In genomic region chr17:17484451-17484899, GRCh38 we compare ENCODE assay signal across 13 cellular contexts. TPM values are rescaled to one million over a fixed set of nuclear protein-coding genes. Genes with fewer than 3 reads are reported as not detected.
DNase-seq lines count a peak whose midpoint lies in the region; ATAC-seq lines count a peak whose summit lies in the region.
"Had no signal": no experiment of that assay in that cellular context is flagged by ENCODE, and none has a peak within 500 bp of the region (broad histone marks: within the 10 kb centered on the region; RNA-seq: fewer than 3 reads in every experiment).

No MANE protein-coding gene starts in this region.

- no peaks in the 10 kb centered on the region for H3K9me3 Mint-ChIP-seq in activated T-helper 2 cell treated with anti-CD3 and anti-CD28 coated beads, Interferon-gamma antibody, Interleukin-2, Interleukin-4, amounts not matched to agents 10 μg/mL and 5 μg/mL and 100 μg/mL, durations not matched to agents 14 hours and 24 hours and 36 hours
- H3K9me3 Mint-ChIP-seq in stimulated activated effector memory CD8-positive, alpha-beta T cell treated with anti-CD3 and anti-CD28 coated beads, Interleukin-12 subunit alpha, Interleukin-12 subunit beta, amount 100 ng/mL, for 72 hours = no peaks in the 10 kb centered on the region

- peaks cover 12% of the 10 kb centered on the region for H3K4me1 ChIP-seq in right cardiac atrium (ENCODE audit: control insufficient read depth, insufficient read depth, low read length)

- peak; percentile 55 to 68 for DNase-seq in activated CD4-positive, alpha-beta T cell treated with anti-CD3 and anti-CD28 coated beads, Interleukin-2, amount 50 U/mL, for 48 hours
- DNase-seq in activated CD4-positive, alpha-beta T cell treated with anti-CD3 and anti-CD28 coated beads for 1 hour = no peak
- no peak for DNase-seq in activated T-helper 2 cell treated with anti-CD3 and anti-CD28 coated beads, Interferon-gamma antibody, Interleukin-2, Interleukin-4, amounts not matched to agents 10 μg/mL and 5 μg/mL and 100 μg/mL, durations not matched to agents 14 hours and 24 hours and 36 hours (ENCODE audit: low spot score)
- no peak for DNase-seq in right cardiac atrium
- DNase-seq in stimulated activated effector memory CD8-positive, alpha-beta T cell treated with anti-CD3 and anti-CD28 coated beads, Interleukin-12 subunit alpha, Interleukin-12 subunit beta, amount 100 ng/mL, for 72 hours (ENCODE audit: low spot score in 2 of 2) = peak in 1 of 2 donors; percentile 80
- no peak for DNase-seq in inferior parietal cortex (ENCODE audit: extremely low spot score)
- DNase-seq: effector CD4-positive, alpha-beta T cell; NCI-H2107; transverse colon had no signal

- H3K27ac Mint-ChIP-seq in activated T-helper 2 cell treated with anti-CD3 and anti-CD28 coated beads, Interferon-gamma antibody, Interleukin-2, Interleukin-4, amounts not matched to agents 10 μg/mL and 5 μg/mL and 100 μg/mL, durations not matched to agents 14 hours and 24 hours and 36 hours = peak overlapping the region; percentile 85
- peak overlapping the region; percentile 88 for H3K27ac Mint-ChIP-seq in stimulated activated effector memory CD8-positive, alpha-beta T cell treated with anti-CD3 and anti-CD28 coated beads, Interleukin-12 subunit alpha, Interleukin-12 subunit beta, amount 100 ng/mL, for 72 hours

- intact Hi-C loops in activated T-helper 2 cell treated with anti-CD3 and anti-CD28 coated beads, Interferon-gamma antibody, Interleukin-2, Interleukin-4, amounts not matched to agents 10 μg/mL and 5 μg/mL and 100 μg/mL, durations not matched to agents 14 hours and 24 hours and 36 hours (cut with micrococcal nuclease) = loop anchor here (1.0 kb wide), 1 partner anchor 12 kb away; the partner anchor contains the start of gene RASD1
- intact Hi-C loops in right cardiac atrium (cut with DNase I) = no loop called here

- 59% methylated on average over 12 of the region's 12 CpGs for WGBS in right cardiac atrium

- ATAC-seq in right cardiac atrium (peak; percentile 39 to 47), HG03280 (IDR thresholded peaks at IDR 0.05; ENCODE audit: unreplicated experiment) (no peak), GM21737 (IDR thresholded peaks at IDR 0.05; ENCODE audit: unreplicated experiment) (no peak)
- ATAC-seq in stimulated activated effector memory CD8-positive, alpha-beta T cell treated with anti-CD3 and anti-CD28 coated beads, Interleukin-12 subunit alpha, Interleukin-12 subunit beta, amount 100 ng/mL, for 72 hours = peak; percentile 100

- H3K4me3 ChIP-seq in right cardiac atrium (ENCODE audit: low read length) = no peak overlapping the region
- H3K4me3 ChIP-seq: SK-N-MC, smooth muscle cell, transverse colon had no signal

- H3K27me3 Mint-ChIP-seq in activated T-helper 2 cell treated with anti-CD3 and anti-CD28 coated beads, Interferon-gamma antibody, Interleukin-2, Interleukin-4, amounts not matched to agents 10 μg/mL and 5 μg/mL and 100 μg/mL, durations not matched to agents 14 hours and 24 hours and 36 hours (ENCODE audit: low read depth) = no peaks in the 10 kb centered on the region

- H3K4me3 Mint-ChIP-seq in activated T-helper 2 cell treated with anti-CD3 and anti-CD28 coated beads, Interferon-gamma antibody, Interleukin-2, Interleukin-4, amounts not matched to agents 10 μg/mL and 5 μg/mL and 100 μg/mL, durations not matched to agents 14 hours and 24 hours and 36 hours (ENCODE audit: low read depth) = no peak overlapping the region
- H3K4me3 Mint-ChIP-seq in stimulated activated effector memory CD8-positive, alpha-beta T cell treated with anti-CD3 and anti-CD28 coated beads, Interleukin-12 subunit alpha, Interleukin-12 subunit beta, amount 100 ng/mL, for 72 hours = peak overlapping the region; percentile 45

- no peaks in the 10 kb centered on the region for H3K9me3 ChIP-seq in right cardiac atrium (ENCODE audit: control insufficient read depth, low read length)
- H3K9me3 ChIP-seq: transverse colon had no signal

- H3K4me1 Mint-ChIP-seq in activated T-helper 2 cell treated with anti-CD3 and anti-CD28 coated beads, Interferon-gamma antibody, Interleukin-2, Interleukin-4, amounts not matched to agents 10 μg/mL and 5 μg/mL and 100 μg/mL, durations not matched to agents 14 hours and 24 hours and 36 hours (ENCODE audit: low read depth) = peaks cover 33% of the 10 kb centered on the region
- peaks cover 69% of the 10 kb centered on the region for H3K4me1 Mint-ChIP-seq in stimulated activated effector memory CD8-positive, alpha-beta T cell treated with anti-CD3 and anti-CD28 coated beads, Interleukin-12 subunit alpha, Interleukin-12 subunit beta, amount 100 ng/mL, for 72 hours

- H3K27me3 ChIP-seq in right cardiac atrium (ENCODE audit: control insufficient read depth, insufficient read depth) = no peaks in the 10 kb centered on the region
- H3K27me3 ChIP-seq: transverse colon had no signal

- peak overlapping the region; percentile 57 for H3K27ac ChIP-seq in right cardiac atrium (ENCODE audit: low read length)
- H3K27ac ChIP-seq: SK-N-MC, transverse colon had no signal

- peaks cover 47% of the 10 kb centered on the region for H3K36me3 Mint-ChIP-seq in activated T-helper 2 cell treated with anti-CD3 and anti-CD28 coated beads, Interferon-gamma antibody, Interleukin-2, Interleukin-4, amounts not matched to agents 10 μg/mL and 5 μg/mL and 100 μg/mL, durations not matched to agents 14 hours and 24 hours and 36 hours (ENCODE audit: low read depth)
- peaks cover 46% of the 10 kb centered on the region for H3K36me3 Mint-ChIP-seq in stimulated activated effector memory CD8-positive, alpha-beta T cell treated with anti-CD3 and anti-CD28 coated beads, Interleukin-12 subunit alpha, Interleukin-12 subunit beta, amount 100 ng/mL, for 72 hours

RNA-seq across cellular contexts. Expression of gene MED9, which starts 7.7 kb away (rescaled TPM):
- 12.6 and 13.1 TPM in 2 replicates for total RNA-seq in activated T-helper 2 cell treated with anti-CD3 and anti-CD28 coated beads, Interferon-gamma antibody, Interleukin-2, Interleukin-4, amounts not matched to agents 10 μg/mL and 5 μg/mL and 100 μg/mL, durations not matched to agents 14 hours and 24 hours and 36 hours
- total RNA-seq in right cardiac atrium = 10 to 100 TPM; 30.7 to 35.6 (median 32.6) TPM
- 38.5 TPM for polyA plus RNA-seq in right cardiac atrium

RNA-seq across cellular contexts. Expression of gene RASD1, which starts 11.7 kb away (rescaled TPM):
- total RNA-seq in activated T-helper 2 cell treated with anti-CD3 and anti-CD28 coated beads, Interferon-gamma antibody, Interleukin-2, Interleukin-4, amounts not matched to agents 10 μg/mL and 5 μg/mL and 100 μg/mL, durations not matched to agents 14 hours and 24 hours and 36 hours = 4.6 and 4.9 TPM in 2 replicates
- total RNA-seq in right cardiac atrium = 10 to 100 TPM; 18.7 to 63.8 (median 39.9) TPM
- polyA plus RNA-seq in right cardiac atrium = 66.2 TPM

Comparison
In these comparisons a context has a peak if more than half of its experiments do, and no peak if none do; other contexts are left out.
1. DNase-seq: peak in activated CD4-positive, alpha-beta T cell treated with anti-CD3 and anti-CD28 coated beads, Interleukin-2, amount 50 U/mL, for 48 hours (2 of 2); none in activated CD4-positive, alpha-beta T cell treated with anti-CD3 and anti-CD28 coated beads for 1 hour (single experiment), activated T-helper 2 cell treated with anti-CD3 and anti-CD28 coated beads, Interferon-gamma antibody, Interleukin-2, Interleukin-4, amounts not matched to agents 10 μg/mL and 5 μg/mL and 100 μg/mL, durations not matched to agents 14 hours and 24 hours and 36 hours (single experiment), right cardiac atrium (0 of 3) and inferior parietal cortex (single experiment).
2. ATAC-seq: peak in right cardiac atrium (2 of 2) and stimulated activated effector memory CD8-positive, alpha-beta T cell treated with anti-CD3 and anti-CD28 coated beads, Interleukin-12 subunit alpha, Interleukin-12 subunit beta, amount 100 ng/mL, for 72 hours (single experiment); none in HG03280 (single experiment) and GM21737 (single experiment).